ENCODE assay signal across 8 cellular contexts in genomic region chr12:52873513-52873831, GRCh38. TPM values are rescaled to one million over a fixed set of nuclear protein-coding genes. Genes with fewer than 3 reads are reported as not detected.
DNase-seq lines count a peak whose midpoint lies in the region; ATAC-seq and TF ChIP-seq lines count a peak whose summit lies in the region.

No MANE protein-coding gene starts in this region.

- WGBS in tibial nerve, 2 donors, result 58 to 65% methylated on average over 4 of the region's 4 CpGs

- no peaks in the 10 kb centered on the region for H3K36me3 Mint-ChIP-seq in activated naive CD4-positive, alpha-beta T cell treated with anti-CD3 and anti-CD28 coated beads for 36 hours (ENCODE audit: low read depth)
- H3K36me3 Mint-ChIP-seq in activated T-helper 17 cell treated with anti-CD3 and anti-CD28 coated beads, Interleukin-2, amount 50 U/mL, for 72 hours (ENCODE audit: low read depth), result no peaks in the 10 kb centered on the region

- H3K4me3 Mint-ChIP-seq in activated naive CD4-positive, alpha-beta T cell treated with anti-CD3 and anti-CD28 coated beads for 36 hours, result peak overlapping the region; percentile 57
- H3K4me3 Mint-ChIP-seq in activated T-helper 17 cell treated with anti-CD3 and anti-CD28 coated beads, Interleukin-2, amount 50 U/mL, for 72 hours, result peak overlapping the region; percentile 69

- no peaks in the 10 kb centered on the region for H3K9me3 Mint-ChIP-seq in activated naive CD4-positive, alpha-beta T cell treated with anti-CD3 and anti-CD28 coated beads for 36 hours
- H3K9me3 Mint-ChIP-seq in activated T-helper 17 cell treated with anti-CD3 and anti-CD28 coated beads, Interleukin-2, amount 50 U/mL, for 72 hours, result no peaks in the 10 kb centered on the region

- no peak for TF ChIP-seq EP300 in tibial nerve (IDR thresholded peaks at IDR 0.05)

- no peaks in the 10 kb centered on the region for H3K27me3 ChIP-seq in tibial nerve

- H3K36me3 ChIP-seq in tibial nerve, result no peaks in the 10 kb centered on the region

- ATAC-seq in activated T-helper 17 cell treated with anti-CD3 and anti-CD28 coated beads, Interleukin-2, amount 50 U/mL, for 72 hours (replicated peaks), result no peak
- ATAC-seq in HG02840 (IDR thresholded peaks at IDR 0.05; ENCODE audit: low FRiP score, unreplicated experiment) (no peak), GM21619 (IDR thresholded peaks at IDR 0.05; ENCODE audit: unreplicated experiment) (no peak)

- H3K4me1 ChIP-seq in tibial nerve, result peaks cover 0 to 65% (median 38%) of the 10 kb centered on the region in 4 donors

- peak overlapping the region; percentile 82 to 95 (median 90) for H3K27ac ChIP-seq in tibial nerve

- H3K27ac Mint-ChIP-seq in activated naive CD4-positive, alpha-beta T cell treated with anti-CD3 and anti-CD28 coated beads for 36 hours, result no peak overlapping the region
- H3K27ac Mint-ChIP-seq in activated T-helper 17 cell treated with anti-CD3 and anti-CD28 coated beads, Interleukin-2, amount 50 U/mL, for 72 hours, result peak overlapping the region; percentile 34

- no peaks in the 10 kb centered on the region for H3K9me3 ChIP-seq in tibial nerve

- TF ChIP-seq POLR2A in tibial nerve (IDR thresholded peaks at IDR 0.05), result no peak

- H3K4me3 ChIP-seq in tibial nerve, result peak overlapping the region; percentile 23 to 54 (median 40)

- peaks cover 14% of the 10 kb centered on the region for H3K4me1 Mint-ChIP-seq in activated naive CD4-positive, alpha-beta T cell treated with anti-CD3 and anti-CD28 coated beads for 36 hours (ENCODE audit: low read depth)
- H3K4me1 Mint-ChIP-seq in activated T-helper 17 cell treated with anti-CD3 and anti-CD28 coated beads, Interleukin-2, amount 50 U/mL, for 72 hours, result peaks cover 8% of the 10 kb centered on the region

- intact Hi-C loops in activated naive CD4-positive, alpha-beta T cell treated with anti-CD3 and anti-CD28 coated beads for 36 hours (cut with micrococcal nuclease), result loop anchor here (5.0 kb wide), 2 partner anchors 206 to 481 kb away; no protein-coding TSS in a partner anchor

- H3K27me3 Mint-ChIP-seq in activated naive CD4-positive, alpha-beta T cell treated with anti-CD3 and anti-CD28 coated beads for 36 hours (ENCODE audit: low read depth), result no peaks in the 10 kb centered on the region
- H3K27me3 Mint-ChIP-seq in activated T-helper 17 cell treated with anti-CD3 and anti-CD28 coated beads, Interleukin-2, amount 50 U/mL, for 72 hours, result peaks cover 5% of the 10 kb centered on the region

- no peak for DNase-seq in activated naive CD4-positive, alpha-beta T cell treated with anti-CD3 and anti-CD28 coated beads for 36 hours
- no peak for DNase-seq in activated naive CD4-positive, alpha-beta T cell (lab: John Stamatoyannopoulos, UW)
- DNase-seq in kidney glomerular epithelial cell (lab: John Stamatoyannopoulos, UW), result peak; percentile 46
- no peak for DNase-seq in tibial nerve (ENCODE audit: low spot score in 2 of 2)
- DNase-seq in SIG-M5 treated with dmso at 0.1 percent for 504 hours (lab: John Stamatoyannopoulos, UW; ENCODE audit: unreplicated experiment), result no peak

- TF ChIP-seq CTCF in tibial nerve (IDR thresholded peaks at IDR 0.05), result no peak

- CTCF ChIA-PET in activated naive CD4-positive, alpha-beta T cell treated with anti-CD3 and anti-CD28 coated beads for 36 hours (lab: Charles Lee), result interaction anchor here (0.7 to 8.2 kb wide), 8 partner anchors 9 to 501 kb away, joined by 3 to 126 read pairs (median 3); no protein-coding TSS in a partner anchor

RNA-seq across cellular contexts. Expression of gene KRT78, which starts 24.7 kb away (rescaled TPM):
- not detected for total RNA-seq in activated naive CD4-positive, alpha-beta T cell treated with anti-CD3 and anti-CD28 coated beads for 36 hours
- total RNA-seq in activated T-helper 17 cell treated with anti-CD3 and anti-CD28 coated beads, Interleukin-2, amount 50 U/mL, for 72 hours, result not detected
- 10 to 100 TPM in 1 of 4 donors, not detected in 3; 10.8 TPM for total RNA-seq in tibial nerve

RNA-seq across cellular contexts. Expression of gene KRT8, which starts 31.4 kb away (rescaled TPM):
- under 1 TPM; 0.24 to 0.40 TPM for total RNA-seq in activated naive CD4-positive, alpha-beta T cell treated with anti-CD3 and anti-CD28 coated beads for 36 hours
- total RNA-seq in activated T-helper 17 cell treated with anti-CD3 and anti-CD28 coated beads, Interleukin-2, amount 50 U/mL, for 72 hours, result 1 to 10 TPM in 1 of 2 donors, under 1 TPM in 1; 0.22 to 1.2 TPM
- total RNA-seq in tibial nerve, result 10 to 100 TPM in 2 of 4 donors, 1 to 10 TPM in 1, under 1 TPM in 1; 0.20 to 19.7 (median 10.2) TPM

RNA-seq across cellular contexts. Expression of gene KRT79, which starts 39.4 kb away (rescaled TPM):
- not detected for total RNA-seq in activated naive CD4-positive, alpha-beta T cell treated with anti-CD3 and anti-CD28 coated beads for 36 hours
- total RNA-seq in activated T-helper 17 cell treated with anti-CD3 and anti-CD28 coated beads, Interleukin-2, amount 50 U/mL, for 72 hours, result under 1 TPM in 1 of 2 donors, not detected in 1; 0.82 TPM
- total RNA-seq in tibial nerve, result 1 to 10 TPM in 1 of 4 donors, not detected in 3; 3.9 TPM

RNA-seq across cellular contexts. Expression of gene KRT4, which starts 59.6 kb away (rescaled TPM):
- total RNA-seq in activated naive CD4-positive, alpha-beta T cell treated with anti-CD3 and anti-CD28 coated beads for 36 hours, result not detected
- not detected for total RNA-seq in activated T-helper 17 cell treated with anti-CD3 and anti-CD28 coated beads, Interleukin-2, amount 50 U/mL, for 72 hours
- not detected for total RNA-seq in tibial nerve
